Comparison of ENCODE assay signal across 14 cellular contexts in the genomic region with DNA sequence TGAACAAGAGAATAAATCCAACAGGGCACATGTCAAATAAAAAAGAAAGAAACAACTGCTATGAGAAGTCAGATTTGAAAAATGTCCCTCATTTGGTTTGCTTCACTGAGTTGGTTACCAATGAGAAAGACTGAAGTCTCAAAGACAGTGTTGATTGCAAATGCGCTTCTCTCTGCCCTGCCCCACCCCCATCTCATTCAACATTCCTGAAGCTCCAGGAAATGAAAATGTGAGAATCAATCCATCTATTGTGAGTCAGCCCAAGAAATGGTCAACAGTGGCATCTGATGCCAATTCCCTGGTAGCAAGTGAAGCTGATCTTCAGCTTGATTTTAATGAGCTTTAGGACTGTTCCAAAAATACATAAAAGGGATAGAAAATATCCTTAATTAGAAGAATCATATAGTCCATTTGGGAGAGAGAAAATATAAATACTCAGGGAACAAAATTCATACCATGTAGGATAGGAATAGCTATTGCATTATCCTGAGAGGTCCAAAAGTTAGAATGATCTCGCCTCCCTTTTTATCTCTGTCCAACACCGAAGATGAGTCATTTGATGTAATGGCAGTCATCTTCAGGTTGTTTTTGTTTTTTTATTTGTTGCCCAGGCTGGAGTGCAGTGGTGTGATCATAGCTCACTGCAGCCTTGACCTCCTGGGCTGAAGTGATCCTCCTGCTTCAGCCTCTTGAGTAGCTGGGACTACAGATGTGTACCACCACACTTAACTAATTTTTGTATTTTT.
DNase-seq lines count a peak whose midpoint lies in the region; ATAC-seq and TF ChIP-seq lines count a peak whose summit lies in the region.
"Had no signal": no experiment of that assay in that cellular context is flagged by ENCODE, and none has a peak within 500 bp of the region (broad histone marks: within the 10 kb centered on the region; RNA-seq: fewer than 3 reads in every experiment).

No MANE protein-coding gene starts in this region.

- TF ChIP-seq CTCF in HCT116 (IDR thresholded peaks at IDR 0.05 in 2 of 3, conservative IDR thresholded peaks at IDR 0.05 in 1 of 3; ENCODE audit: borderline replicate concordance in 1 of 3, insufficient read depth in 1 of 3, low read depth in 2 of 3, low read length in 2 of 3): no peak
- no peak for TF ChIP-seq CTCF in WTC11 (IDR thresholded peaks at IDR 0.05)

- H3K27ac ChIP-seq in HCT116 (ENCODE audit: low read depth, low read length): no peak overlapping the region
- H3K27ac ChIP-seq in substantia nigra (ENCODE audit: low read depth, low read length, poor library complexity, severe bottlenecking): peak overlapping the region; percentile 7
- H3K27ac ChIP-seq: SJCRH30, WERI-Rb-1 had no signal

- RAD21 ChIA-PET in HCT116 (lab: Charles Lee; ENCODE audit: low non-redundant PET in 1 of 2, low total read pairs in 2 of 2, uncharacterized antibody in 2 of 2, unreplicated experiment in 2 of 2): no interaction called here

- intact Hi-C loops in HCT116 (cut with micrococcal nuclease): no loop called here
- intact Hi-C loops in head of caudate nucleus (cut with DNase I): no loop called here

- no peak for TF ChIP-seq RAD21 in HCT116 (IDR thresholded peaks at IDR 0.05; ENCODE audit: low read depth)

- H3K4me1 Mint-ChIP-seq in WTC11: peaks cover 28% of the 10 kb centered on the region
- H3K4me1 Mint-ChIP-seq: central memory CD8-positive, alpha-beta T cell had no signal

- H3K36me3 ChIP-seq in HCT116 (ENCODE audit: control insufficient read depth in 1 of 2, insufficient read depth in 2 of 2, low read length in 2 of 2): no peaks in the 10 kb centered on the region
- H3K36me3 ChIP-seq: SJCRH30, WERI-Rb-1 had no signal

- no peak overlapping the region for H3K4me3 ChIP-seq in HCT116 (replicated peaks in 1 of 2; ENCODE audit: low read depth in 1 of 2, low read length in 2 of 2)
- H3K4me3 ChIP-seq: lung, SJCRH30 had no signal

- no peaks in the 10 kb centered on the region for H3K9me3 ChIP-seq in HCT116 (ENCODE audit: control insufficient read depth in 1 of 2, insufficient read depth in 1 of 2, low read depth in 1 of 2, low read length in 2 of 2)
- H3K9me3 ChIP-seq: SJCRH30 had no signal

- no TSS peak for BruUV-seq in HCT116 (replicated peaks; lab: Mats Ljungman, UMichigan)

- peak overlapping the region; percentile 24; the same call in 1 of the 2 replicates for H3K27ac Mint-ChIP-seq in WTC11

- H3K4me3 Mint-ChIP-seq in WTC11: no peak overlapping the region
- H3K4me3 Mint-ChIP-seq: central memory CD8-positive, alpha-beta T cell had no signal

- H2AFZ ChIP-seq in HCT116 (ENCODE audit: low read depth, low read length, poor library complexity, severe bottlenecking): no peak overlapping the region

- POLR2A ChIA-PET in HCT116 (lab: Charles Lee): no interaction called here
- POLR2A ChIA-PET in WTC11 (lab: Charles Lee): no interaction called here

- H4K20me1 ChIP-seq in HCT116 (ENCODE audit: insufficient read depth): no peaks in the 10 kb centered on the region

- H3K27me3 ChIP-seq in HCT116 (ENCODE audit: insufficient read depth, low read length): peaks cover 4% of the 10 kb centered on the region; the same call in 1 of the 2 replicates
- H3K27me3 ChIP-seq: SJCRH30 had no signal

- peaks cover 0 to 10% of the 10 kb centered on the region in 2 experiments; a peak in 1 of 4 replicates for H3K4me1 ChIP-seq in HCT116 (ENCODE audit: control insufficient read depth in 1 of 2, insufficient read depth in 2 of 2, low read length in 2 of 2)
- H3K4me1 ChIP-seq: SJCRH30 had no signal

- H3K9me2 ChIP-seq in HCT116 (ENCODE audit: insufficient read depth): 0 out of 2 replicates have a peak, but pooled peaks cover 3% of the 10 kb centered on the region

- CTCF ChIA-PET in HCT116 (lab: Charles Lee) (interaction anchor here (0.9 kb wide), 1 partner anchor 8 kb away, joined by 3 read pairs; no protein-coding TSS in a partner anchor), WTC11 (lab: Charles Lee) (interaction anchor here (0.6 to 1.0 kb wide), 2 partner anchors 44 to 868 kb away, joined by 3 to 4 read pairs; no protein-coding TSS in a partner anchor)

- no peak overlapping the region for H3K9ac ChIP-seq in HCT116 (ENCODE audit: low read length)

- H3K27me3 Mint-ChIP-seq in WTC11 (ENCODE audit: low read depth): no peaks in the 10 kb centered on the region

- H3K36me3 Mint-ChIP-seq in WTC11: peaks cover 6% of the 10 kb centered on the region; the same call in 1 of the 2 replicates

- DNase-seq in HCT116 (ENCODE audit: low read depth, low spot score) (no peak), WTC11 (ENCODE audit: low spot score) (no peak), head of caudate nucleus (peak in 33 of 42 donors; percentile 11 to 79 (median 44)), substantia nigra (lab: John Stamatoyannopoulos, UW) (peak in 31 of 49 donors; percentile 6 to 68 (median 22)), GM19238 (ENCODE audit: insufficient read length, low spot score) (no peak), GM19240 (ENCODE audit: insufficient read length, low spot score) (no peak)
- DNase-seq: activated naive CD4-positive, alpha-beta T cell treated with anti-CD3 and anti-CD28 coated beads, Interleukin-2, amount 50 U/mL, for 16 hours; NCI-H2081 treated with DMSO at 0.1 percent for 48 hours; NK-92 treated with Interleukin-12 subunit alpha and Interleukin-12 subunit beta, amount 100 ng/mL, for 24 hours; SJCRH30; WERI-Rb-1 had no signal

- TF ChIP-seq POLR2A in HCT116 (IDR thresholded peaks at IDR 0.05; ENCODE audit: borderline replicate concordance, extremely low read depth, insufficient read depth, insufficient read length): no peak

- no peaks in the 10 kb centered on the region for H3K79me2 ChIP-seq in HCT116 (ENCODE audit: insufficient read depth, low read length)

- ATAC-seq in HCT116 (peak; percentile 25; the same call in 1 of the 2 replicates), WTC11 (peak; percentile 75), HG03571 (IDR thresholded peaks at IDR 0.05; ENCODE audit: unreplicated experiment) (no peak)

- H3K9me3 Mint-ChIP-seq in WTC11: peaks cover 12% of the 10 kb centered on the region
- H3K9me3 Mint-ChIP-seq: central memory CD8-positive, alpha-beta T cell had no signal

- peak overlapping the region; percentile 30; the same call in 1 of the 2 replicates for H3K4me2 ChIP-seq in HCT116 (ENCODE audit: low read length)

TF ChIP-seq in HCT116, 20 proteins besides CTCF, POLR2A, EP300 and RAD21 (continues in another document):
- TF ChIP-seq EGR1 (IDR thresholded peaks at IDR 0.05; ENCODE audit: low read depth) (no peak), EZH2 (IDR thresholded peaks at IDR 0.05) (no peak), FOSL1 (IDR thresholded peaks at IDR 0.05; ENCODE audit: low read depth) (no peak), POLR2AphosphoS5 (IDR thresholded peaks at IDR 0.05; ENCODE audit: low read depth, low read length) (no peak)
- TF ChIP-seq, protein P1, sequence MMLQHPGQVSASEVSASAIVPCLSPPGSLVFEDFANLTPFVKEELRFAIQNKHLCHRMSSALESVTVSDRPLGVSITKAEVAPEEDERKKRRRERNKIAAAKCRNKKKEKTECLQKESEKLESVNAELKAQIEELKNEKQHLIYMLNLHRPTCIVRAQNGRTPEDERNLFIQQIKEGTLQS (IDR thresholded peaks at IDR 0.05): no peak
- TF ChIP-seq, protein P2, sequence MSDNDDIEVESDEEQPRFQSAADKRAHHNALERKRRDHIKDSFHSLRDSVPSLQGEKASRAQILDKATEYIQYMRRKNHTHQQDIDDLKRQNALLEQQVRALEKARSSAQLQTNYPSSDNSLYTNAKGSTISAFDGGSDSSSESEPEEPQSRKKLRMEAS (IDR thresholded peaks at IDR 0.05): no peak

TF ChIP-seq in WTC11, 78 proteins besides CTCF, POLR2A, EP300 and RAD21 (continues in another document):
- TF ChIP-seq NR2C2 (CRISPR knock-in tag; IDR thresholded peaks at IDR 0.05) (no peak), ZNF396 (CRISPR knock-in tag; IDR thresholded peaks at IDR 0.05; ENCODE audit: borderline replicate concordance) (no peak), NFATC4 (CRISPR knock-in tag; IDR thresholded peaks at IDR 0.05) (no peak), ATF1 (CRISPR knock-in tag; IDR thresholded peaks at IDR 0.05) (no peak), FOXP1 (CRISPR knock-in tag; IDR thresholded peaks at IDR 0.05; ENCODE audit: borderline replicate concordance) (no peak), ZBTB21 (CRISPR knock-in tag; IDR thresholded peaks at IDR 0.05; ENCODE audit: borderline replicate concordance) (no peak), RORB (CRISPR knock-in tag; IDR thresholded peaks at IDR 0.05) (no peak), EMX1 (CRISPR knock-in tag; IDR thresholded peaks at IDR 0.05) (no peak), TCF7 (CRISPR knock-in tag; IDR thresholded peaks at IDR 0.05; ENCODE audit: low read depth) (no peak)
- TF ChIP-seq, protein P3, sequence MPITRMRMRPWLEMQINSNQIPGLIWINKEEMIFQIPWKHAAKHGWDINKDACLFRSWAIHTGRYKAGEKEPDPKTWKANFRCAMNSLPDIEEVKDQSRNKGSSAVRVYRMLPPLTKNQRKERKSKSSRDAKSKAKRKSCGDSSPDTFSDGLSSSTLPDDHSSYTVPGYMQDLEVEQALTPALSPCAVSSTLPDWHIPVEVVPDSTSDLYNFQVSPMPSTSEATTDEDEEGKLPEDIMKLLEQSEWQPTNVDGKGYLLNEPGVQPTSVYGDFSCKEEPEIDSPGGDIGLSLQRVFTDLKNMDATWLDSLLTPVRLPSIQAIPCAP (CRISPR knock-in tag; IDR thresholded peaks at IDR 0.05): no peak
- TF ChIP-seq, protein P4, sequence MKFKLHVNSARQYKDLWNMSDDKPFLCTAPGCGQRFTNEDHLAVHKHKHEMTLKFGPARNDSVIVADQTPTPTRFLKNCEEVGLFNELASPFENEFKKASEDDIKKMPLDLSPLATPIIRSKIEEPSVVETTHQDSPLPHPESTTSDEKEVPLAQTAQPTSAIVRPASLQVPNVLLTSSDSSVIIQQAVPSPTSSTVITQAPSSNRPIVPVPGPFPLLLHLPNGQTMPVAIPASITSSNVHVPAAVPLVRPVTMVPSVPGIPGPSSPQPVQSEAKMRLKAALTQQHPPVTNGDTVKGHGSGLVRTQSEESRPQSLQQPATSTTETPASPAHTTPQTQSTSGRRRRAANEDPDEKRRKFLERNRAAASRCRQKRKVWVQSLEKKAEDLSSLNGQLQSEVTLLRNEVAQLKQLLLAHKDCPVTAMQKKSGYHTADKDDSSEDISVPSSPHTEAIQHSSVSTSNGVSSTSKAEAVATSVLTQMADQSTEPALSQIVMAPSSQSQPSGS (CRISPR knock-in tag; IDR thresholded peaks at IDR 0.05; ENCODE audit: borderline replicate concordance, low read depth): no peak
- TF ChIP-seq, protein P5, sequence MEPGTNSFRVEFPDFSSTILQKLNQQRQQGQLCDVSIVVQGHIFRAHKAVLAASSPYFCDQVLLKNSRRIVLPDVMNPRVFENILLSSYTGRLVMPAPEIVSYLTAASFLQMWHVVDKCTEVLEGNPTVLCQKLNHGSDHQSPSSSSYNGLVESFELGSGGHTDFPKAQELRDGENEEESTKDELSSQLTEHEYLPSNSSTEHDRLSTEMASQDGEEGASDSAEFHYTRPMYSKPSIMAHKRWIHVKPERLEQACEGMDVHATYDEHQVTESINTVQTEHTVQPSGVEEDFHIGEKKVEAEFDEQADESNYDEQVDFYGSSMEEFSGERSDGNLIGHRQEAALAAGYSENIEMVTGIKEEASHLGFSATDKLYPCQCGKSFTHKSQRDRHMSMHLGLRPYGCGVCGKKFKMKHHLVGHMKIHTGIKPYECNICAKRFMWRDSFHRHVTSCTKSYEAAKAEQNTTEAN (CRISPR knock-in tag; IDR thresholded peaks at IDR 0.05): no peak

Comparison
In these comparisons a context has a peak if more than half of its experiments do, and no peak if none do; other contexts are left out.
1. DNase-seq: peak in head of caudate nucleus (33 of 42) and substantia nigra (31 of 49); none in HCT116 (single experiment), WTC11 (single experiment), GM19238 (single experiment) and GM19240 (single experiment).